ENCODE assay signal across 24 cellular contexts in the genomic region with DNA sequence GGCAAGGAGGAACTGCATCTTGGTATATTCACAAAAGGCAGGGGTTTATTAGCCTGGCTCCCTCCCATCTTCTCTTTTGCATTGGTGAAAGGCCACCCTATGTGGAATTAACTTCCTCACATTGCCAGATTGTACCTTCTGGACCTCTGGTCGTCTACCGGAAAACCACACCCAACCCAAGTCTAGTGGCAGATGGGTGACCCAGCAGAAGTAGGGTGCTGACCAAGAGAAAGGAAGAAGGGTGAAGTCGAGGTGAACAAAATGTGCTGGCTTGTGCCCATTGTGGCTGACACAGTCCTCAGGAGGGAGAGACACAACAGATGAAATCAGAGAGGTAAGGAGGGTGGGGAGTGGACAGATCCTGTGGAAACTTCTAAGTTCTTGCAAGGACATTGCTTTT.
"Had no signal": no experiment of that assay in that cellular context is flagged by ENCODE, and none has a peak within 500 bp of the region (broad histone marks: within the 10 kb centered on the region; RNA-seq: fewer than 3 reads in every experiment).

No MANE protein-coding gene starts in this region.

- DNase-seq: hippocampal formation; kidney glomerular epithelial cell; left cardiac atrium; lower lobe of right lung; mammary epithelial cell; mesenchymal stem cell; naive thymus-derived CD8-positive, alpha-beta T cell; nucleus accumbens; pancreas; retina; right cardiac atrium; stimulated activated CD4-positive, alpha-beta T cell treated with anti-CD3 and anti-CD28 coated beads, Interleukin-12 subunit alpha, Interleukin-12 subunit beta, amount 100 ng/mL, for 4 hours; stimulated activated CD4-positive, alpha-beta T cell treated with anti-CD3 and anti-CD28 coated beads, Interleukin-15, amount 100 ng/mL, for 24 hours; stimulated activated CD4-positive, alpha-beta T cell treated with anti-CD3 and anti-CD28 coated beads, Interleukin-2, amount 100 ng/mL, for 24 hours; stimulated activated CD4-positive, alpha-beta T cell treated with anti-CD3 and anti-CD28 coated beads, Interleukin-4, amount 100 ng/mL, for 1 hour; stimulated activated naive B cell treated with anti-CD40 and anti-IgM and Interleukin-4, amounts not matched to agents 10 μg/mL and 1 μg/mL and 100 μg/mL, for 72 hours; stimulated activated naive CD8-positive, alpha-beta T cell treated with anti-CD3 and anti-CD28 coated beads, Interleukin-15, Interleukin-2, amounts not matched to agents 100 U/mL and 50 U/mL, for 24 hours; stomach; testis; thyroid gland; transverse colon; upper lobe of left lung had no signal

- ATAC-seq: left cardiac atrium; left lobe of liver; lower lobe of right lung; naive thymus-derived CD8-positive, alpha-beta T cell; pancreas; right cardiac atrium; sciatic nerve; stimulated activated naive B cell treated with anti-CD40 and anti-IgM and Interleukin-4, amounts not matched to agents 10 μg/mL and 1 μg/mL and 100 μg/mL, for 72 hours; stimulated activated naive CD8-positive, alpha-beta T cell treated with anti-CD3 and anti-CD28 coated beads, Interleukin-15, Interleukin-2, amounts not matched to agents 100 U/mL and 50 U/mL, for 24 hours had no signal
